In genomic region chr14:61346793-61347192, GRCh38 we compare ENCODE assay signal across 19 cellular contexts. TPM values are rescaled to one million over a fixed set of nuclear protein-coding genes. Genes with fewer than 3 reads are reported as not detected.
DNase-seq lines count a peak whose midpoint lies in the region; ATAC-seq, FAIRE-seq and TF ChIP-seq lines count a peak whose summit lies in the region.
"Had no signal": no experiment of that assay in that cellular context is flagged by ENCODE, and none has a peak within 500 bp of the region (broad histone marks: within the 10 kb centered on the region; RNA-seq: fewer than 3 reads in every experiment).

No MANE protein-coding gene starts in this region.

- TF ChIP-seq CTCF in HEK293 (tag by site-specific recombination; IDR thresholded peaks at IDR 0.05) (no peak), bronchial epithelial cell (IDR thresholded peaks at IDR 0.05; ENCODE audit: insufficient read depth, low read length, severe bottlenecking) (no peak), prostate gland (IDR thresholded peaks at IDR 0.05) (no peak), brain microvascular endothelial cell (IDR thresholded peaks at IDR 0.05; ENCODE audit: low read depth, low read length, missing control alignments) (no peak)

- H3K36me3 ChIP-seq in HEK293 (ENCODE audit: control insufficient read depth in 2 of 2, insufficient read depth in 1 of 2, low read length in 2 of 2): no peaks in the 10 kb centered on the region
- H3K36me3 ChIP-seq in bronchial epithelial cell (ENCODE audit: control insufficient read depth, insufficient read depth, low read length): no peaks in the 10 kb centered on the region
- H3K36me3 ChIP-seq in prostate gland: no peaks in the 10 kb centered on the region
- H3K36me3 ChIP-seq in brain microvascular endothelial cell (replicated peaks): no peaks in the 10 kb centered on the region
- H3K36me3 ChIP-seq: colonic mucosa, left lung had no signal

- CTCF ChIA-PET in activated CD8-positive, alpha-beta memory T cell treated with anti-CD3 and anti-CD28 coated beads, Interleukin-2, amount 10 ng/mL, durations not matched to agents 7 days and 5 days (lab: Charles Lee): interaction anchor here (0.9 to 2.7 kb wide), 13 partner anchors 9 to 105 kb away, joined by 3 to 9 read pairs (median 5); partner anchors contain the start of gene PRKCH
- CTCF ChIA-PET in HEK293 (lab: Yijun Ruan, JAX): no interaction called here

- H3K36me3 Mint-ChIP-seq in activated CD8-positive, alpha-beta memory T cell treated with anti-CD3 and anti-CD28 coated beads, Interleukin-2, amount 10 ng/mL, durations not matched to agents 7 days and 5 days: peaks cover 44% of the 10 kb centered on the region

- H3K27me3 ChIP-seq in bronchial epithelial cell (ENCODE audit: control insufficient read depth, insufficient read depth, low read length) (no peaks in the 10 kb centered on the region), prostate gland (replicated peaks; ENCODE audit: insufficient read depth) (no peaks in the 10 kb centered on the region), brain microvascular endothelial cell (replicated peaks) (no peaks in the 10 kb centered on the region)
- H3K27me3 ChIP-seq: colonic mucosa, left lung had no signal

- in situ Hi-C loops in brain microvascular endothelial cell (cut with HindIII; ENCODE audit: low pct_ligation_motif_present, low sequenced_read_pairs): no loop called here

- H3K4me1 Mint-ChIP-seq in activated CD8-positive, alpha-beta memory T cell treated with anti-CD3 and anti-CD28 coated beads, Interleukin-2, amount 10 ng/mL, durations not matched to agents 7 days and 5 days: peaks cover 97% of the 10 kb centered on the region
- H3K4me1 Mint-ChIP-seq: nephron had no signal

- ATAC-seq in activated CD8-positive, alpha-beta memory T cell treated with anti-CD3 and anti-CD28 coated beads, Interleukin-2, amount 10 ng/mL, durations not matched to agents 7 days and 5 days: no peak
- no peak for ATAC-seq in GM21825 (IDR thresholded peaks at IDR 0.05; ENCODE audit: unreplicated experiment)
- ATAC-seq: left lung had no signal

- FAIRE-seq in bronchial epithelial cell (lab: Jason Lieb, UNC): no peak
- FAIRE-seq: urothelium cell line had no signal

- POLR2A ChIA-PET in HEK293 (lab: Yijun Ruan, JAX): no interaction called here

- H3K27ac ChIP-seq in HEK293 (ENCODE audit: extremely low read depth, low read depth, low read length): no peak overlapping the region
- peak overlapping the region; percentile 37 to 41 for H3K27ac ChIP-seq in prostate gland
- no peak overlapping the region for H3K27ac ChIP-seq in brain microvascular endothelial cell
- H3K27ac ChIP-seq: colonic mucosa had no signal

- peak overlapping the region; percentile 90 for H3K27ac Mint-ChIP-seq in activated CD8-positive, alpha-beta memory T cell treated with anti-CD3 and anti-CD28 coated beads, Interleukin-2, amount 10 ng/mL, durations not matched to agents 7 days and 5 days
- H3K27ac Mint-ChIP-seq: nephron had no signal

- no peaks in the 10 kb centered on the region for H3K9me3 Mint-ChIP-seq in activated CD8-positive, alpha-beta memory T cell treated with anti-CD3 and anti-CD28 coated beads, Interleukin-2, amount 10 ng/mL, durations not matched to agents 7 days and 5 days (ENCODE audit: low read depth)
- H3K9me3 Mint-ChIP-seq: nephron had no signal

- peak overlapping the region; percentile 66 for H3K4me3 Mint-ChIP-seq in activated CD8-positive, alpha-beta memory T cell treated with anti-CD3 and anti-CD28 coated beads, Interleukin-2, amount 10 ng/mL, durations not matched to agents 7 days and 5 days
- H3K4me3 Mint-ChIP-seq: nephron had no signal

- no peaks in the 10 kb centered on the region for H3K27me3 Mint-ChIP-seq in activated CD8-positive, alpha-beta memory T cell treated with anti-CD3 and anti-CD28 coated beads, Interleukin-2, amount 10 ng/mL, durations not matched to agents 7 days and 5 days

- no peak for DNase-seq in activated CD8-positive, alpha-beta memory T cell treated with anti-CD3 and anti-CD28 coated beads, Interleukin-2, amount 10 ng/mL, durations not matched to agents 7 days and 5 days
- no peak for DNase-seq in activated CD8-positive, alpha-beta memory T cell treated with anti-CD3 and anti-CD28 coated beads for 24 hours
- DNase-seq in bronchial epithelial cell (ENCODE audit: low read depth) (peak; percentile 86), prostate gland (ENCODE audit: low spot score) (no peak), brain microvascular endothelial cell (no peak), NCI-H774 (lab: John Stamatoyannopoulos, UW) (no peak)
- DNase-seq: activated CD4-positive, alpha-beta T cell treated with anti-CD3 and anti-CD28 coated beads, Interleukin-2, amount 50 U/mL, for 4 hours; Calu3; colonic mucosa; left lung; NCI-H2029 treated with DMSO at 0.1 percent for 48 hours; right cardiac atrium; RPMI8226; stimulated activated CD4-positive, alpha-beta T cell treated with anti-CD3 and anti-CD28 coated beads, Interleukin-2, amount 100 ng/mL, for 24 hours; stimulated activated CD8-positive, alpha-beta memory T cell treated with anti-CD3 and anti-CD28 coated beads, Interleukin-4, amount 100 ng/mL, for 48 hours had no signal

- H3K4me1 ChIP-seq in HEK293 (ENCODE audit: control insufficient read depth, insufficient read depth, low read length) (peaks cover 4% of the 10 kb centered on the region; the same call in 1 of the 2 replicates), prostate gland (replicated peaks) (peaks cover 5% of the 10 kb centered on the region)
- H3K4me1 ChIP-seq: colonic mucosa had no signal

- no peak overlapping the region for H3K4me3 ChIP-seq in HEK293 (ENCODE audit: low read depth, low read length)
- H3K4me3 ChIP-seq in bronchial epithelial cell (ENCODE audit: low read depth, low read length): no peak overlapping the region
- H3K4me3 ChIP-seq in prostate gland: no peak overlapping the region
- no peak overlapping the region for H3K4me3 ChIP-seq in brain microvascular endothelial cell (ENCODE audit: low read depth, low read length)
- H3K4me3 ChIP-seq: colonic mucosa, left lung had no signal

- intact Hi-C loops in prostate gland (cut with DNase I): no loop called here

- H3K9me3 ChIP-seq in HEK293 (ENCODE audit: control insufficient read depth, insufficient read depth, low read depth, low read length) (no peaks in the 10 kb centered on the region; the same call in 1 of the 2 replicates), prostate gland (no peaks in the 10 kb centered on the region)
- H3K9me3 ChIP-seq: colonic mucosa, left lung had no signal

- no peak for TF ChIP-seq POLR2A in prostate gland (IDR thresholded peaks at IDR 0.05)

- WGBS in prostate gland: 51% methylated on average over 4 of the region's 4 CpGs

TF ChIP-seq in HEK293, 187 proteins besides CTCF, POLR2A, EP300 and RAD21 (continues in another document):
- TF ChIP-seq WT1 (tag by site-specific recombination; IDR thresholded peaks at IDR 0.05): peak; percentile 98
- no peak for TF ChIP-seq BCL11B (tag by site-specific recombination; IDR thresholded peaks at IDR 0.05; ENCODE audit: low read depth)
- TF ChIP-seq, protein P1, sequence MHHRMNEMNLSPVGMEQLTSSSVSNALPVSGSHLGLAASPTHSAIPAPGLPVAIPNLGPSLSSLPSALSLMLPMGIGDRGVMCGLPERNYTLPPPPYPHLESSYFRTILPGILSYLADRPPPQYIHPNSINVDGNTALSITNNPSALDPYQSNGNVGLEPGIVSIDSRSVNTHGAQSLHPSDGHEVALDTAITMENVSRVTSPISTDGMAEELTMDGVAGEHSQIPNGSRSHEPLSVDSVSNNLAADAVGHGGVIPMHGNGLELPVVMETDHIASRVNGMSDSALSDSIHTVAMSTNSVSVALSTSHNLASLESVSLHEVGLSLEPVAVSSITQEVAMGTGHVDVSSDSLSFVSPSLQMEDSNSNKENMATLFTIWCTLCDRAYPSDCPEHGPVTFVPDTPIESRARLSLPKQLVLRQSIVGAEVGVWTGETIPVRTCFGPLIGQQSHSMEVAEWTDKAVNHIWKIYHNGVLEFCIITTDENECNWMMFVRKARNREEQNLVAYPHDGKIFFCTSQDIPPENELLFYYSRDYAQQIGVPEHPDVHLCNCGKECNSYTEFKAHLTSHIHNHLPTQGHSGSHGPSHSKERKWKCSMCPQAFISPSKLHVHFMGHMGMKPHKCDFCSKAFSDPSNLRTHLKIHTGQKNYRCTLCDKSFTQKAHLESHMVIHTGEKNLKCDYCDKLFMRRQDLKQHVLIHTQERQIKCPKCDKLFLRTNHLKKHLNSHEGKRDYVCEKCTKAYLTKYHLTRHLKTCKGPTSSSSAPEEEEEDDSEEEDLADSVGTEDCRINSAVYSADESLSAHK (tag by site-specific recombination; IDR thresholded peaks at IDR 0.05): 0 out of 2 replicates have a peak, but pooled peaks have one; percentile 22
- TF ChIP-seq ZNF629 (tag by site-specific recombination; IDR thresholded peaks at IDR 0.05): peak; percentile 57; the same call in 1 of the 2 replicates
- TF ChIP-seq GLI2 (tag by site-specific recombination; IDR thresholded peaks at IDR 0.05; ENCODE audit: borderline replicate concordance, low read depth): 0 out of 2 replicates have a peak, but pooled peaks have one; percentile 8
- peak; percentile 48 for TF ChIP-seq ZBTB44 (tag by site-specific recombination; IDR thresholded peaks at IDR 0.05)
- TF ChIP-seq OVOL3 (tag by site-specific recombination; IDR thresholded peaks at IDR 0.05): peak; percentile 63; the same call in 1 of the 2 replicates
- TF ChIP-seq GLIS1 (tag by site-specific recombination; IDR thresholded peaks at IDR 0.05): peak; percentile 65

RNA-seq across cellular contexts. Expression of gene PRKCH, which starts 25.4 kb away (rescaled TPM):
- 100 to 1,000 TPM; 304 to 312 TPM for total RNA-seq in activated CD8-positive, alpha-beta memory T cell treated with anti-CD3 and anti-CD28 coated beads, Interleukin-2, amount 10 ng/mL, durations not matched to agents 7 days and 5 days
- total RNA-seq in bronchial epithelial cell (24.5 and 52.6 TPM in 2 replicates), prostate gland (10 to 100 TPM; 27.6 to 33.9 TPM)

Comparison
In these comparisons a context has a peak if more than half of its experiments do, and no peak if none do; other contexts are left out.
1. H3K27ac ChIP-seq: peak in prostate gland (2 of 2); none in HEK293 (single experiment) and brain microvascular endothelial cell (single experiment).